ENCODE assay signal across 13 cellular contexts in the genomic region with DNA sequence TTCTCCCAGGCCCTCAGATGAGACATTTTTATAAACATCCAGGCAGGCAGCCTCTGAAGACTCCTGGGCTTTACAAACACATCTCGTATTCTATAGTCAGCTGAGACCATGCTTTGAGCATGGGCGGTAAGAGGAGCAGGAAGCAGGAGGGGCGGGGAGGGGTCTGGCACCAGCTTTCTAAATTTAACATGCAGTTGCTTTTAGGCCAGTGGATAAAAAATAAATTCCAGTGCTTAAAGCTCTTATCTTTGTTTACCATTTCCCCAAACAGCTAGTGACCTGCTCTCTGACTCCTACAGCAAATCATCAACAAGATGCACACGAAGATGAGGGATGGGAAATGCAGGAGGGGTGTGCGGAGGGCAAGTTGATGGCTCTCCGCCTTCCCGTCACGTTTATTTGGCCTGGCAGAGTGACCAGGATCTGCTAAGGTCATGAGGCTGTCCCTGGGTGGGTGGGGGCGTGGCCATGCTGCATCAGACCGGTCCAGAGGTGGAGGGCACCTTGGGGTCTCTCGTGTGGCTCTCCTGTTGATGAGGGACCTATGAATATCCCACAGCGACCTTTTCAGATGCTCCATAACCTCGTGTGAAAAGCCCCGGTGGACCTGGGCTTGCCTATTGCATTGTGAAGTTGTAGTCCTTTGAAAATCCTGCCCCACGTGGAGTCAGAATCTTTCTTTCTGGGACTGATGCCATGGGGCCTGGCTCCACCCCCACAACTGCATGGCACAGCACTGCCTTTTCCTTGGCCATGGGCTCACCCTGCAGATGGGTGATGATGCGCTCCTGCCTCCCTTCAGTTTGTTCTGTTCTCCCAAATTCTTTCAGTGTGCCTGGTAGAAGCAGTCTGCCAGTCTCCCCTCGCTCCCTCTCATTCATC.
DNase-seq lines count a peak whose midpoint lies in the region; ATAC-seq and TF ChIP-seq lines count a peak whose summit lies in the region.
"Had no signal": no experiment of that assay in that cellular context is flagged by ENCODE, and none has a peak within 500 bp of the region (broad histone marks: within the 10 kb centered on the region; RNA-seq: fewer than 3 reads in every experiment).

No MANE protein-coding gene starts in this region.

- TF ChIP-seq CTCF in adrenal gland (IDR thresholded peaks at IDR 0.05) (no peak), progenitor cell of endocrine pancreas (IDR thresholded peaks at IDR 0.05; ENCODE audit: unreplicated experiment) (no peak), tibial nerve (IDR thresholded peaks at IDR 0.05) (no peak)

- H3K4me3 ChIP-seq in adrenal gland (no peak overlapping the region), tibial nerve (no peak overlapping the region)

- H3K27ac ChIP-seq in adrenal gland (no peak overlapping the region), tibial nerve (no peak overlapping the region)
- H3K27ac ChIP-seq: WERI-Rb-1 had no signal

- no peaks in the 10 kb centered on the region for H3K4me1 ChIP-seq in adrenal gland (replicated peaks in 1 of 2)
- peaks cover 0 to 4% (median 0%) of the 10 kb centered on the region in 4 donors for H3K4me1 ChIP-seq in tibial nerve

- H3K9me3 Mint-ChIP-seq in progenitor cell of endocrine pancreas (ENCODE audit: low read depth), result no peaks in the 10 kb centered on the region
- H3K9me3 Mint-ChIP-seq: activated T-helper 2 cell treated with anti-CD3 and anti-CD28 coated beads, Interferon-gamma antibody, Interleukin-2, Interleukin-4, amounts not matched to agents 10 μg/mL and 5 μg/mL and 100 μg/mL, durations not matched to agents 14 hours and 24 hours and 36 hours; naive thymus-derived CD8-positive, alpha-beta T cell had no signal

- peak overlapping the region; percentile 43 for H3K27ac Mint-ChIP-seq in progenitor cell of endocrine pancreas
- H3K27ac Mint-ChIP-seq: activated T-helper 2 cell treated with anti-CD3 and anti-CD28 coated beads, Interferon-gamma antibody, Interleukin-2, Interleukin-4, amounts not matched to agents 10 μg/mL and 5 μg/mL and 100 μg/mL, durations not matched to agents 14 hours and 24 hours and 36 hours; naive thymus-derived CD8-positive, alpha-beta T cell had no signal

- no peak for ATAC-seq in HG03095 (IDR thresholded peaks at IDR 0.05; ENCODE audit: unreplicated experiment)
- ATAC-seq: naive thymus-derived CD8-positive, alpha-beta T cell had no signal

- 55 to 65% (median 57%) methylated on average over 12 to 17 of the region's 17 CpGs for WGBS in adrenal gland, 4 donors
- 52 to 57% methylated on average over 17 of the region's 17 CpGs for WGBS in tibial nerve, 2 donors

- H3K36me3 ChIP-seq in adrenal gland (replicated peaks in 1 of 2), result no peaks in the 10 kb centered on the region
- H3K36me3 ChIP-seq in tibial nerve, result no peaks in the 10 kb centered on the region
- H3K36me3 ChIP-seq: WERI-Rb-1 had no signal

- H3K27me3 Mint-ChIP-seq in progenitor cell of endocrine pancreas, result no peaks in the 10 kb centered on the region
- H3K27me3 Mint-ChIP-seq: naive thymus-derived CD8-positive, alpha-beta T cell had no signal

- no peaks in the 10 kb centered on the region for H3K9me3 ChIP-seq in adrenal gland (replicated peaks in 1 of 3)
- no peaks in the 10 kb centered on the region for H3K9me3 ChIP-seq in tibial nerve

- H3K27me3 ChIP-seq in adrenal gland, result no peaks in the 10 kb centered on the region
- no peaks in the 10 kb centered on the region for H3K27me3 ChIP-seq in tibial nerve

- intact Hi-C loops in adrenal gland (cut with DNase I), result loop anchor here in 1 of 2 donors (5.0 kb wide), 1 partner anchor 348 kb away; no protein-coding TSS in a partner anchor
- intact Hi-C loops in head of caudate nucleus (cut with DNase I), result no loop called here

- TF ChIP-seq POLR2A in adrenal gland (IDR thresholded peaks at IDR 0.05) (no peak), tibial nerve (IDR thresholded peaks at IDR 0.05) (no peak)

- H3K36me3 Mint-ChIP-seq in progenitor cell of endocrine pancreas (ENCODE audit: insufficient read depth), result no peaks in the 10 kb centered on the region
- H3K36me3 Mint-ChIP-seq: naive thymus-derived CD8-positive, alpha-beta T cell had no signal

- no peak overlapping the region for H3K4me3 Mint-ChIP-seq in progenitor cell of endocrine pancreas (ENCODE audit: low read depth)
- H3K4me3 Mint-ChIP-seq: naive thymus-derived CD8-positive, alpha-beta T cell had no signal

- no peak for TF ChIP-seq EP300 in tibial nerve (IDR thresholded peaks at IDR 0.05)

- peaks cover 7% of the 10 kb centered on the region for H3K4me1 Mint-ChIP-seq in progenitor cell of endocrine pancreas (ENCODE audit: low read depth)
- H3K4me1 Mint-ChIP-seq: naive thymus-derived CD8-positive, alpha-beta T cell had no signal

- peak; percentile 21 for DNase-seq in GM04504 (ENCODE audit: low read depth)
- DNase-seq in adrenal gland, result peak; percentile 58 to 81 (median 79)
- DNase-seq in head of caudate nucleus, result peak in 41 of 42 donors; percentile 47 to 89 (median 78)
- DNase-seq in progenitor cell of endocrine pancreas (ENCODE audit: low spot score, unreplicated experiment), result no peak
- no peak for DNase-seq in cerebellar nuclear complex (lab: John Stamatoyannopoulos, UW)
- no peak for DNase-seq in MV-4-11 (lab: John Stamatoyannopoulos, UW)
- no peak for DNase-seq in tibial nerve (ENCODE audit: low spot score in 2 of 2)
- DNase-seq: foreskin melanocyte; naive thymus-derived CD8-positive, alpha-beta T cell; stimulated activated CD4-positive, alpha-beta T cell treated with anti-CD3 and anti-CD28 coated beads, Interleukin-4, amount 100 ng/mL, for 4 hours; WERI-Rb-1 had no signal

Comparison
In these comparisons a context has a peak if more than half of its experiments do, and no peak if none do; other contexts are left out.
1. DNase-seq: peak in GM04504 (single experiment), adrenal gland (7 of 7) and head of caudate nucleus (41 of 42); none in progenitor cell of endocrine pancreas (single experiment), cerebellar nuclear complex (0 of 2), MV-4-11 (single experiment) and tibial nerve (0 of 2).